In genomic region chr19:8252922-8253589, GRCh38 we compare ENCODE assay signal across 1 cellular context.
TF ChIP-seq lines count a peak whose summit lies in the region.

No MANE protein-coding gene starts in this region.

TF ChIP-seq in HepG2, 621 proteins besides CTCF, POLR2A, EP300 and RAD21 (continued from another document):
- TF ChIP-seq, protein P1, sequence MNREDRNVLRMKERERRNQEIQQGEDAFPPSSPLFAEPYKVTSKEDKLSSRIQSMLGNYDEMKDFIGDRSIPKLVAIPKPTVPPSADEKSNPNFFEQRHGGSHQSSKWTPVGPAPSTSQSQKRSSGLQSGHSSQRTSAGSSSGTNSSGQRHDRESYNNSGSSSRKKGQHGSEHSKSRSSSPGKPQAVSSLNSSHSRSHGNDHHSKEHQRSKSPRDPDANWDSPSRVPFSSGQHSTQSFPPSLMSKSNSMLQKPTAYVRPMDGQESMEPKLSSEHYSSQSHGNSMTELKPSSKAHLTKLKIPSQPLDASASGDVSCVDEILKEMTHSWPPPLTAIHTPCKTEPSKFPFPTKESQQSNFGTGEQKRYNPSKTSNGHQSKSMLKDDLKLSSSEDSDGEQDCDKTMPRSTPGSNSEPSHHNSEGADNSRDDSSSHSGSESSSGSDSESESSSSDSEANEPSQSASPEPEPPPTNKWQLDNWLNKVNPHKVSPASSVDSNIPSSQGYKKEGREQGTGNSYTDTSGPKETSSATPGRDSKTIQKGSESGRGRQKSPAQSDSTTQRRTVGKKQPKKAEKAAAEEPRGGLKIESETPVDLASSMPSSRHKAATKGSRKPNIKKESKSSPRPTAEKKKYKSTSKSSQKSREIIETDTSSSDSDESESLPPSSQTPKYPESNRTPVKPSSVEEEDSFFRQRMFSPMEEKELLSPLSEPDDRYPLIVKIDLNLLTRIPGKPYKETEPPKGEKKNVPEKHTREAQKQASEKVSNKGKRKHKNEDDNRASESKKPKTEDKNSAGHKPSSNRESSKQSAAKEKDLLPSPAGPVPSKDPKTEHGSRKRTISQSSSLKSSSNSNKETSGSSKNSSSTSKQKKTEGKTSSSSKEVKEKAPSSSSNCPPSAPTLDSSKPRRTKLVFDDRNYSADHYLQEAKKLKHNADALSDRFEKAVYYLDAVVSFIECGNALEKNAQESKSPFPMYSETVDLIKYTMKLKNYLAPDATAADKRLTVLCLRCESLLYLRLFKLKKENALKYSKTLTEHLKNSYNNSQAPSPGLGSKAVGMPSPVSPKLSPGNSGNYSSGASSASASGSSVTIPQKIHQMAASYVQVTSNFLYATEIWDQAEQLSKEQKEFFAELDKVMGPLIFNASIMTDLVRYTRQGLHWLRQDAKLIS (CRISPR knock-in tag; IDR thresholded peaks at IDR 0.05): no peak
- TF ChIP-seq NAIF1 (CRISPR knock-in tag; IDR thresholded peaks at IDR 0.05; ENCODE audit: borderline replicate concordance) (no peak), NKX3-1 (CRISPR knock-in tag; IDR thresholded peaks at IDR 0.05) (no peak), KDM6A (CRISPR knock-in tag; IDR thresholded peaks at IDR 0.05; ENCODE audit: low read depth) (no peak), ZNF207 (IDR thresholded peaks at IDR 0.05; ENCODE audit: borderline replicate concordance) (no peak), ZBTB10 (CRISPR knock-in tag; IDR thresholded peaks at IDR 0.05; ENCODE audit: borderline replicate concordance) (no peak), ZNF577 (CRISPR knock-in tag; IDR thresholded peaks at IDR 0.05; ENCODE audit: borderline replicate concordance, low read depth) (no peak), NR2F6 (IDR thresholded peaks at IDR 0.05) (no peak), NR2F6 (CRISPR knock-in tag; IDR thresholded peaks at IDR 0.05) (no peak), DBP (CRISPR knock-in tag; IDR thresholded peaks at IDR 0.05; ENCODE audit: not compliant biosample characterization) (no peak)
- TF ChIP-seq, protein P2, sequence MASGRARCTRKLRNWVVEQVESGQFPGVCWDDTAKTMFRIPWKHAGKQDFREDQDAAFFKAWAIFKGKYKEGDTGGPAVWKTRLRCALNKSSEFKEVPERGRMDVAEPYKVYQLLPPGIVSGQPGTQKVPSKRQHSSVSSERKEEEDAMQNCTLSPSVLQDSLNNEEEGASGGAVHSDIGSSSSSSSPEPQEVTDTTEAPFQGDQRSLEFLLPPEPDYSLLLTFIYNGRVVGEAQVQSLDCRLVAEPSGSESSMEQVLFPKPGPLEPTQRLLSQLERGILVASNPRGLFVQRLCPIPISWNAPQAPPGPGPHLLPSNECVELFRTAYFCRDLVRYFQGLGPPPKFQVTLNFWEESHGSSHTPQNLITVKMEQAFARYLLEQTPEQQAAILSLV (CRISPR knock-in tag; IDR thresholded peaks at IDR 0.05; ENCODE audit: borderline replicate concordance): 0 out of 2 replicates have a peak, but pooled peaks have one; percentile 55
